36 cellular contexts compared by ENCODE assay signal in genomic region chr11:124693142-124693541, GRCh38. TPM values are rescaled to one million over a fixed set of nuclear protein-coding genes. Genes with fewer than 3 reads are reported as not detected.
"Had no signal": no experiment of that assay in that cellular context is flagged by ENCODE, and none has a peak within 500 bp of the region (broad histone marks: within the 10 kb centered on the region; RNA-seq: fewer than 3 reads in every experiment).

No MANE protein-coding gene starts in this region.

- H3K4me3 ChIP-seq: adrenal gland, ascending aorta, body of pancreas, breast epithelium, cardiac muscle cell had no signal

- H3K27me3 ChIP-seq: adrenal gland, ascending aorta, body of pancreas, brain microvascular endothelial cell, breast epithelium had no signal

- FAIRE-seq: bronchial epithelial cell had no signal

- H3K36me3 ChIP-seq: adrenal gland, ascending aorta, brain microvascular endothelial cell, breast epithelium, cardiac muscle cell had no signal

- H3K27ac ChIP-seq: adrenal gland, ascending aorta, body of pancreas, brain microvascular endothelial cell, breast epithelium, cardiac muscle cell had no signal

- ATAC-seq: activated naive CD4-positive, alpha-beta T cell treated with anti-CD3 and anti-CD28 coated beads, Interleukin-2, amount 50 U/mL, for 72 hours; activated naive CD8-positive, alpha-beta T cell treated with anti-CD3 and anti-CD28 coated beads, Interleukin-2, amount 50 U/mL, for 24 hours; activated T-cell treated with anti-CD3 and anti-CD28 coated beads, Interleukin-2, amount 50 U/mL, for 4 hours; activated T-cell treated with anti-CD3 and anti-CD28 coated beads, Interleukin-2, amount 50 U/mL, for 72 hours; activated T-helper 17 cell treated with anti-CD3 and anti-CD28 coated beads, Interleukin-2, amount 50 U/mL, for 72 hours; body of pancreas had no signal

- H3K9me3 ChIP-seq: adrenal gland, ascending aorta, body of pancreas, breast epithelium had no signal

- DNase-seq: activated effector memory CD4-positive, alpha-beta T cell treated with anti-CD3 and anti-CD28 coated beads, Interleukin-2, amount 50 U/mL, for 16 hours; activated effector memory CD4-positive, alpha-beta T cell treated with Interleukin-2 at 50 U/mL for 16 hours; activated gamma-delta T cell; activated gamma-delta T cell treated with Interleukin-2 at 50 U/mL for 16 hours; activated naive CD4-positive, alpha-beta T cell; activated naive CD4-positive, alpha-beta T cell treated with anti-CD3 and anti-CD28 coated beads for 36 hours; activated naive CD4-positive, alpha-beta T cell treated with anti-CD3 and anti-CD28 coated beads, Interleukin-2, amount 10 ng/mL, durations not matched to agents 7 days and 5 days; activated naive CD4-positive, alpha-beta T cell treated with anti-CD3 and anti-CD28 coated beads, Interleukin-2, amount 50 U/mL, for 16 hours; activated naive CD4-positive, alpha-beta T cell treated with Interleukin-2 at 50 U/mL for 16 hours; activated naive CD8-positive, alpha-beta T cell treated with anti-CD3 and anti-CD28 coated beads for 36 hours; activated naive CD8-positive, alpha-beta T cell treated with anti-CD3 and anti-CD28 coated beads, Interleukin-2, amount 10 ng/mL, durations not matched to agents 7 days and 5 days; activated naive CD8-positive, alpha-beta T cell treated with anti-CD3 and anti-CD28 coated beads, Interleukin-2, amount 50 U/mL, for 24 hours; activated T-cell treated with anti-CD3 and anti-CD28 coated beads, Interleukin-2, amount 50 U/mL, for 1 hour; activated T-cell treated with anti-CD3 and anti-CD28 coated beads, Interleukin-2, amount 50 U/mL, for 24 hours; activated T-cell treated with anti-CD3 and anti-CD28 coated beads, Interleukin-2, amount 50 U/mL, for 4 hours; activated T-cell treated with anti-CD3 and anti-CD28 coated beads, Interleukin-2, amount 50 U/mL, for 48 hours; activated T-cell treated with anti-CD3 and anti-CD28 coated beads, Interleukin-2, amount 50 U/mL, for 72 hours; adrenal gland; amniotic stem cell; amygdala; anterior cingulate cortex; aorta; body of pancreas; brain microvascular endothelial cell; caudate nucleus; central memory CD4-positive, alpha-beta T cell; cerebellar nuclear complex had no signal

- H3K4me1 ChIP-seq: adrenal gland, ascending aorta, body of pancreas, breast epithelium had no signal

RNA-seq across cellular contexts. Expression of gene SPA17, which starts 19.4 kb away (rescaled TPM):
- total RNA-seq: ascending aorta had no signal

RNA-seq across cellular contexts. Expression of gene NRGN, which starts 46.6 kb away (rescaled TPM):
- total RNA-seq: body of pancreas, bronchial epithelial cell had no signal

RNA-seq across cellular contexts. Expression of gene VSIG2, which starts 58.9 kb away (rescaled TPM):
- total RNA-seq: activated naive CD4-positive, alpha-beta T cell treated with anti-CD3 and anti-CD28 coated beads, Interleukin-2, amount 50 U/mL, for 72 hours; activated T-cell treated with anti-CD3 and anti-CD28 coated beads, Interleukin-2, amount 50 U/mL, for 4 hours; activated T-helper 1 cell treated with anti-CD3 and anti-CD28 coated beads, Interleukin-12 subunit alpha, Interleukin-12 subunit beta, Interleukin-2, Interleukin-4 antibody, amounts not matched to agents 30 ng/mL and 10 ng/mL and 1 ng/mL, durations not matched to agents 14 hours and 24 hours and 36 hours; activated T-helper 17 cell treated with anti-CD3 and anti-CD28 coated beads, Interleukin-2, amount 50 U/mL, for 72 hours; activated T-helper 2 cell treated with anti-CD3 and anti-CD28 coated beads, Interferon-gamma antibody, Interleukin-2, Interleukin-4, amounts not matched to agents 10 μg/mL and 5 μg/mL and 100 μg/mL, durations not matched to agents 14 hours and 24 hours and 36 hours; ascending aorta; cardiac muscle cell; chondrocyte had no signal
- polyA plus RNA-seq: cardiac muscle cell had no signal
